2 cellular contexts compared by ENCODE assay signal in genomic region chr12:124083708-124084107, GRCh38.
TF ChIP-seq lines count a peak whose summit lies in the region.

No MANE protein-coding gene starts in this region.

TF ChIP-seq in K562, 482 proteins besides CTCF, POLR2A, EP300 and RAD21 (continued from another document):
- TF ChIP-seq ZBTB40 (IDR thresholded peaks at IDR 0.05) (peak; percentile 97), ZBTB40 (CRISPR knock-in tag; IDR thresholded peaks at IDR 0.05) (peak; percentile 89), BACH1 (tag; IDR thresholded peaks at IDR 0.05) (no peak)

TF ChIP-seq in SK-N-SH, 30 proteins besides CTCF, POLR2A, EP300 and RAD21 (continued from another document):
- TF ChIP-seq REST (IDR thresholded peaks at IDR 0.05; ENCODE audit: low read depth, low read length) (no peak), GABPA (IDR thresholded peaks at IDR 0.05; ENCODE audit: low read depth) (no peak), NRF1 (IDR thresholded peaks at IDR 0.05; ENCODE audit: low read depth, low read length) (no peak), YY1 (IDR thresholded peaks at IDR 0.05; ENCODE audit: low read depth) (no peak), POLR2AphosphoS5 (IDR thresholded peaks at IDR 0.05; ENCODE audit: low read depth, low read length) (no peak), PBX3 (IDR thresholded peaks at IDR 0.05) (no peak), MEF2A (IDR thresholded peaks at IDR 0.05; ENCODE audit: borderline replicate concordance, low read depth) (no peak), RCOR1 (IDR thresholded peaks at IDR 0.05; ENCODE audit: low read length) (no peak), EZH2phosphoT487 (IDR thresholded peaks at IDR 0.05; ENCODE audit: borderline replicate concordance, low read depth) (no peak), MAX (IDR thresholded peaks at IDR 0.05; ENCODE audit: low read depth) (no peak), RXRA (IDR thresholded peaks at IDR 0.05; ENCODE audit: borderline replicate concordance, low read depth) (no peak), USF1 (IDR thresholded peaks at IDR 0.05; ENCODE audit: borderline replicate concordance, low read depth) (no peak)
TF ChIP-seq in SK-N-SH: peak in this region for 0.
